In the genomic region with DNA sequence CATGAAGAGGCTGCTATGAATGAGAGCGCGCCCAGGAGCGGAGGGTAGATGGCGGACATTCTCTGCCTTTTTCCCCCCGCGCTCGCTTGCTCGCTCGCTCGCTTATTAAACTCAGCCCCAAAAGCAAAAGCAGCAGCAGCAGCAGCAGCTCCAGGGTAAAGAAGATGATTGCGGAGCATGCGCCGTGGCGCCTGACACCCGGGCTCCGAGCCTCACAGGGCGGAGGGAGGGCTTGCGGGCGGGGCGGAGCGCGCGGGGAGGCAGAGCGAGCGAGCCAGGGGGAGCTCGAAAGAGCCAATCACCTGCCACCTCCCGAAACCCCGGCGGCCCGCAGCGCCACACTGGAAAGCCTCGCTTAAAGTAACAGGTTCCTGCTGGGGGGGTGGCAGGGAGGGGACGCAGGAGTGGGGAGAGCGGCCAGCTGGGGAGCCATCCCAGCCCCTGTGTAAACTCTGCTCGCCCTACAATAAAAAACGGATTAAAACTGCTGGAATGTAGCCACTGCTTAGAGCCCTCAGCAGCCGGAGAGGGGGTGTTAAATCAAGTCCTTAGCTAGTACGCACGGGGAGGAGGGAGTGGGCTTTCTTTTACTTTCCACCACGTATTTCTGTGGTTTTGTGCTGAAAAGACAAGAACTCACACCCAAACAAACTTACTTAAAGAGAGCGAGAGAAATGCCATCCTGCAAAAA, we compare ENCODE assay signal across 8 cellular contexts. TPM values are rescaled to one million over a fixed set of nuclear protein-coding genes. Genes with fewer than 3 reads are reported as not detected.
A peak's percentile ranks its signal among the peaks of the same experiment; 100 is the strongest.
DNase-seq lines count a peak whose midpoint lies in the region; ATAC-seq and TF ChIP-seq lines count a peak whose summit lies in the region.

A gene (minus strand): TSS at position 170 of the 691 bp plus-strand sequence.

- H3K4me3 ChIP-seq in GM12865 (ENCODE audit: low read depth, low read length) = peak within 1 kb of the TSS; percentile 79
- peak within 1 kb of the TSS; percentile 95 to 96 for H3K4me3 ChIP-seq in right atrium auricular region
- peak within 1 kb of the TSS; percentile 71 for H3K4me3 ChIP-seq in psoas muscle
- peak within 1 kb of the TSS; percentile 82 for H3K4me3 ChIP-seq in urinary bladder (ENCODE audit: low read depth, low read length)

- H3K27ac ChIP-seq in right atrium auricular region (peak within 1 kb of the TSS; percentile 92 to 95), psoas muscle (peak within 1 kb of the TSS; percentile 81), urinary bladder (ENCODE audit: low read depth) (peak within 1 kb of the TSS; percentile 55)

- WGBS in psoas muscle, 3 donors = 0 to 1% (median 1%) methylated on average over 39 to 41 of the region's 41 CpGs
- WGBS in urinary bladder = under 1% methylated on average over 41 of the region's 41 CpGs

- intact Hi-C loops in psoas muscle (cut with DNase I) = loop anchor here (2.0 to 10.0 kb wide), 5 partner anchors 62 to 492 kb away; a partner anchor contains a TSS

- DNase-seq in GM12865 (ENCODE audit: low read depth) (peak; percentile 98), NCI-H1417 (lab: John Stamatoyannopoulos, UW) (peak; percentile 88 to 93 (median 91)), T follicular helper cell (ENCODE audit: low read depth) (peak; percentile 96), amygdala (lab: John Stamatoyannopoulos, UW) (peak; percentile 34 to 96 (median 91)), right atrium auricular region (ENCODE audit: low spot score) (peak; percentile 94), psoas muscle (peak; percentile 97 to 98)

- TF ChIP-seq CTCF in GM12865 (IDR thresholded peaks at IDR 0.05; ENCODE audit: insufficient read depth, low read depth, low read length, missing control alignments) (no peak), right atrium auricular region (IDR thresholded peaks at IDR 0.05) (peak in 1 of 2 donors; percentile 50), psoas muscle (IDR thresholded peaks at IDR 0.05) (peak; percentile 10)

- ATAC-seq in HG02759 (IDR thresholded peaks at IDR 0.05; ENCODE audit: unreplicated experiment) (peak; percentile 82), psoas muscle (peak; percentile 95 to 98 (median 96))

- H3K4me1 ChIP-seq in right atrium auricular region = peaks cover 0 to 32% of the 10 kb centered on the region in 2 donors
- peaks cover 21% of the 10 kb centered on the region for H3K4me1 ChIP-seq in psoas muscle
- H3K4me1 ChIP-seq in urinary bladder (ENCODE audit: insufficient read depth) = no peaks in the 10 kb centered on the region

- H3K27me3 ChIP-seq in right atrium auricular region (no peaks in the 10 kb centered on the region), psoas muscle (ENCODE audit: insufficient read depth in 3 of 3, low read length in 2 of 3) (no peaks in the 10 kb centered on the region)

- no peaks in the 10 kb centered on the region for H3K9me3 ChIP-seq in right atrium auricular region
- no peaks in the 10 kb centered on the region for H3K9me3 ChIP-seq in psoas muscle

- H3K36me3 ChIP-seq in right atrium auricular region (no peaks in the 10 kb centered on the region), psoas muscle (ENCODE audit: insufficient read depth in 1 of 2, low read depth in 1 of 2) (no peaks in the 10 kb centered on the region), urinary bladder (ENCODE audit: insufficient read depth) (no peaks in the 10 kb centered on the region)

RNA-seq across cellular contexts. Expression of the gene that starts here (rescaled TPM):
- total RNA-seq in right atrium auricular region (1 to 10 TPM; 5.3 to 7.6 TPM), psoas muscle (1 to 10 TPM; 2.5 to 6.0 (median 3.2) TPM), urinary bladder (39.4 TPM)
- polyA plus RNA-seq in psoas muscle (1 to 10 TPM; 1.2 to 9.8 (median 4.3) TPM), urinary bladder (14.5 TPM)

Comparison
In these comparisons a context has a peak if more than half of its experiments do, and no peak if none do; other contexts are left out.
1. Peak in every context shown above with its lines: DNase-seq, ATAC-seq, H3K4me3 ChIP-seq and H3K27ac ChIP-seq.